Comparison of ENCODE assay signal across 9 cellular contexts in the genomic region with DNA sequence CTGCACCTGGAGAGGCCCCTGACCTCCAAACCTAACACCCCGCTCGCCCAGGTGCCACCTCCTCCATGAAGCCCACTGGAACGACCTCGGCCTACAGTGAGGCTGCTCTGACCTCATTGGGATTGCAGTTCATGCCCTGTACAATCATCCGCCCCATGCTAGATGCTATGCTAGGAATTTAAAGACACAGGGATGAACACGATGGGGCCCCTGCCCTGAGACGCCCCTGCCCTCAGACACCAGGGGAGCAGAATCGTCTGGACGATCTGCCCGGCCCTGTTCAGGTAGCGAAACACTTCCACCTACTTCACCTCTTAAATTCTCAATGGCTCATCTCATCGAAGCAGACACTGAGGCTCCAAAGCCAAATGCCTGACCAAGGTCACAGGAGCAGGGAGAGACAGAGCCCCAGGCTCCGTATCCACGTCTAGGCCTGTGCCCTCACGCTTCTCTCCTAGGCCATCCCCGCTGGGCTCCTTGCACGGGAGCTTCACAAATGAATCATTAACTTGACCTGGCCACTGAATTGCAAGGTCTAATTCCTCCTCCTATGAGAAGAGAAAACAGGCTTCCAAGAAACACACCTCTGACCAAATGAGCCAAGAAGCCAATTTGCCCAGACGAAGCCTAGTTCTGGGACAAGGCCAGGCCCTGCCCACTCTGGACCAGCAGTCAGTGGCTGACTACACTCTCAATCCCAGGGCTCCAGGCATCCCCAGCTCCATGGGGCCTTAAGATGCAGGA. TPM values are rescaled to one million over a fixed set of nuclear protein-coding genes. Genes with fewer than 3 reads are reported as not detected.
DNase-seq lines count a peak whose midpoint lies in the region; ATAC-seq lines count a peak whose summit lies in the region.
"Had no signal": no experiment of that assay in that cellular context is flagged by ENCODE, and none has a peak within 500 bp of the region (broad histone marks: within the 10 kb centered on the region; RNA-seq: fewer than 3 reads in every experiment).

No MANE protein-coding gene starts in this region.

- peaks cover 10% of the 10 kb centered on the region for H3K36me3 ChIP-seq in mesodermal cell (ENCODE audit: control insufficient read depth, insufficient read depth, low read length)

- no peak for ATAC-seq in GM19467 (IDR thresholded peaks at IDR 0.05; ENCODE audit: unreplicated experiment)
- ATAC-seq: activated CD8-positive, alpha-beta memory T cell treated with anti-CD3 and anti-CD28 coated beads, Interleukin-2, amount 10 ng/mL, durations not matched to agents 7 days and 5 days had no signal

- WGBS in mesodermal cell (ENCODE audit: insufficient coverage in 2 of 2), 2 experiments, result 85 to 91% methylated on average over 13 to 16 of the region's 18 CpGs

- no peak overlapping the region for H3K4me3 ChIP-seq in mesodermal cell (ENCODE audit: extremely low read depth, insufficient read depth, low read length, poor library complexity, severe bottlenecking)

- H3K27ac ChIP-seq in mesodermal cell (ENCODE audit: low read depth, low read length, severe bottlenecking), result peak overlapping the region; percentile 75

- peaks cover 12% of the 10 kb centered on the region for H3K4me1 ChIP-seq in mesodermal cell (ENCODE audit: control insufficient read depth, insufficient read depth, low read length, poor library complexity, severe bottlenecking)

- peak; percentile 68 for DNase-seq in AG20443 (ENCODE audit: low spot score)
- DNase-seq in HS-27A (ENCODE audit: low read depth), result peak; percentile 8
- peak; percentile 83 to 91 for DNase-seq in T47D (ENCODE audit: low read depth in 1 of 2, low spot score in 1 of 2)
- no peak for DNase-seq in activated CD4-positive, alpha-beta T cell treated with anti-CD3 and anti-CD28 coated beads, Interleukin-2, amount 50 U/mL, for 48 hours
- no peak for DNase-seq in GM19238 (ENCODE audit: insufficient read length, low spot score)
- DNase-seq in NCI-H1436 treated with DMSO at 0.1 percent for 48 hours (lab: John Stamatoyannopoulos, UW), result no peak
- DNase-seq: activated CD8-positive, alpha-beta memory T cell treated with anti-CD3 and anti-CD28 coated beads, Interleukin-2, amount 10 ng/mL, durations not matched to agents 7 days and 5 days had no signal

- H3K9me3 ChIP-seq in mesodermal cell (ENCODE audit: control insufficient read depth, low read length), result peaks cover 10% of the 10 kb centered on the region

- in situ Hi-C loops in T47D (cut with HindIII; ENCODE audit: low pct_unique_long_range_greater_than_20kb, low sequenced_read_pairs), result no loop called here

RNA-seq across cellular contexts. Expression of gene SCARB1, which starts 35.2 kb away (rescaled TPM):
- polyA plus RNA-seq in mesodermal cell (2013, experiment 1 of 2), result 27.8 TPM
- polyA plus RNA-seq in mesodermal cell (2013, experiment 2 of 2), result 20.4 TPM

Comparison
In these comparisons a context has a peak if more than half of its experiments do, and no peak if none do; other contexts are left out.
1. DNase-seq: peak in AG20443 (single experiment), HS-27A (single experiment) and T47D (2 of 2); none in activated CD4-positive, alpha-beta T cell treated with anti-CD3 and anti-CD28 coated beads, Interleukin-2, amount 50 U/mL, for 48 hours (0 of 2), GM19238 (single experiment) and NCI-H1436 treated with DMSO at 0.1 percent for 48 hours (single experiment).